Comparison of ENCODE assay signal across 10 cellular contexts in genomic region chr15:45165536-45165935, GRCh38. TPM values are rescaled to one million over a fixed set of nuclear protein-coding genes. Genes with fewer than 3 reads are reported as not detected.
DNase-seq lines count a peak whose midpoint lies in the region; ATAC-seq and TF ChIP-seq lines count a peak whose summit lies in the region.
"Had no signal": no experiment of that assay in that cellular context is flagged by ENCODE, and none has a peak within 500 bp of the region (broad histone marks: within the 10 kb centered on the region; RNA-seq: fewer than 3 reads in every experiment).

No MANE protein-coding gene starts in this region.

- CTCF ChIA-PET in activated CD8-positive, alpha-beta memory T cell treated with anti-CD3 and anti-CD28 coated beads, Interleukin-2, amount 10 ng/mL, durations not matched to agents 7 days and 5 days (lab: Charles Lee): interaction anchor here (4.5 to 12.6 kb wide), 2 partner anchors 13 to 39 kb away, joined by 60 to 258 read pairs; no protein-coding TSS in a partner anchor
- CTCF ChIA-PET in activated CD4-positive, alpha-beta memory T cell treated with anti-CD3 and anti-CD28 coated beads for 36 hours (lab: Charles Lee): interaction anchor here (1.0 to 3.2 kb wide), 5 partner anchors 13 to 112 kb away, joined by 3 to 48 read pairs (median 3); no protein-coding TSS in a partner anchor

- H3K4me1 Mint-ChIP-seq in activated CD8-positive, alpha-beta memory T cell treated with anti-CD3 and anti-CD28 coated beads, Interleukin-2, amount 10 ng/mL, durations not matched to agents 7 days and 5 days: peaks cover 14% of the 10 kb centered on the region
- peaks cover 13% of the 10 kb centered on the region for H3K4me1 Mint-ChIP-seq in activated CD4-positive, alpha-beta memory T cell treated with anti-CD3 and anti-CD28 coated beads for 36 hours (ENCODE audit: low read depth)

- H3K36me3 ChIP-seq in lower lobe of right lung (peaks cover 9% of the 10 kb centered on the region), suprapubic skin (peaks cover 3% of the 10 kb centered on the region)

- H3K27me3 Mint-ChIP-seq in activated CD8-positive, alpha-beta memory T cell treated with anti-CD3 and anti-CD28 coated beads, Interleukin-2, amount 10 ng/mL, durations not matched to agents 7 days and 5 days: no peaks in the 10 kb centered on the region
- H3K27me3 Mint-ChIP-seq in activated CD4-positive, alpha-beta memory T cell treated with anti-CD3 and anti-CD28 coated beads for 36 hours: no peaks in the 10 kb centered on the region

- TF ChIP-seq POLR2A in suprapubic skin (IDR thresholded peaks at IDR 0.05): no peak

- POLR2A ChIA-PET in activated CD4-positive, alpha-beta memory T cell treated with anti-CD3 and anti-CD28 coated beads for 36 hours (lab: Charles Lee): interaction anchor here (0.6 kb wide), 1 partner anchor 33 kb away, joined by 4 read pairs; no protein-coding TSS in a partner anchor

- no peak overlapping the region for H3K4me3 ChIP-seq in lower lobe of right lung
- no peak overlapping the region for H3K4me3 ChIP-seq in suprapubic skin

- no peaks in the 10 kb centered on the region for H3K36me3 Mint-ChIP-seq in activated CD8-positive, alpha-beta memory T cell treated with anti-CD3 and anti-CD28 coated beads, Interleukin-2, amount 10 ng/mL, durations not matched to agents 7 days and 5 days
- no peaks in the 10 kb centered on the region for H3K36me3 Mint-ChIP-seq in activated CD4-positive, alpha-beta memory T cell treated with anti-CD3 and anti-CD28 coated beads for 36 hours

- H3K27ac ChIP-seq in lower lobe of right lung (peak overlapping the region; percentile 99), suprapubic skin (peak overlapping the region; percentile 40)

- H3K27ac Mint-ChIP-seq in activated CD8-positive, alpha-beta memory T cell treated with anti-CD3 and anti-CD28 coated beads, Interleukin-2, amount 10 ng/mL, durations not matched to agents 7 days and 5 days: peak overlapping the region; percentile 80
- peak overlapping the region; percentile 78 for H3K27ac Mint-ChIP-seq in activated CD4-positive, alpha-beta memory T cell treated with anti-CD3 and anti-CD28 coated beads for 36 hours

- no peak for ATAC-seq in activated CD8-positive, alpha-beta memory T cell treated with anti-CD3 and anti-CD28 coated beads, Interleukin-2, amount 10 ng/mL, durations not matched to agents 7 days and 5 days
- ATAC-seq in lower lobe of right lung (no peak), GM19324 (IDR thresholded peaks at IDR 0.05; ENCODE audit: low FRiP score, unreplicated experiment) (no peak)

- no peak for TF ChIP-seq EP300 in suprapubic skin (IDR thresholded peaks at IDR 0.05)

- intact Hi-C loops in activated CD4-positive, alpha-beta memory T cell treated with anti-CD3 and anti-CD28 coated beads for 36 hours (cut with micrococcal nuclease): no loop called here
- intact Hi-C loops in lower lobe of right lung (cut with DNase I): no loop called here

- TF ChIP-seq CTCF in lower lobe of right lung (IDR thresholded peaks at IDR 0.05): no peak
- no peak for TF ChIP-seq CTCF in suprapubic skin (IDR thresholded peaks at IDR 0.05)

- WGBS in suprapubic skin: 70% methylated on average over 4 of the region's 5 CpGs

- H3K9me3 Mint-ChIP-seq in activated CD8-positive, alpha-beta memory T cell treated with anti-CD3 and anti-CD28 coated beads, Interleukin-2, amount 10 ng/mL, durations not matched to agents 7 days and 5 days (ENCODE audit: low read depth): no peaks in the 10 kb centered on the region
- no peaks in the 10 kb centered on the region for H3K9me3 Mint-ChIP-seq in activated CD4-positive, alpha-beta memory T cell treated with anti-CD3 and anti-CD28 coated beads for 36 hours

- no peaks in the 10 kb centered on the region for H3K27me3 ChIP-seq in lower lobe of right lung (ENCODE audit: low read depth)
- H3K27me3 ChIP-seq in suprapubic skin: no peaks in the 10 kb centered on the region

- H3K9me3 ChIP-seq in lower lobe of right lung (no peaks in the 10 kb centered on the region), suprapubic skin (no peaks in the 10 kb centered on the region)

- no peak for DNase-seq in activated CD8-positive, alpha-beta memory T cell treated with anti-CD3 and anti-CD28 coated beads, Interleukin-2, amount 10 ng/mL, durations not matched to agents 7 days and 5 days
- DNase-seq in activated CD8-positive, alpha-beta memory T cell treated with anti-CD3 and anti-CD28 coated beads, Interleukin-2, amount 50 U/mL, for 48 hours: no peak
- no peak for DNase-seq in activated CD4-positive, alpha-beta memory T cell treated with anti-CD3 and anti-CD28 coated beads for 36 hours
- DNase-seq in lower lobe of right lung (no peak), suprapubic skin (ENCODE audit: low spot score in 2 of 2) (no peak), GM03348 (ENCODE audit: low spot score) (no peak), activated gamma-delta T cell treated with Interleukin-2 at 50 U/mL for 16 hours (no peak)
- DNase-seq: HCEC 1CT, NCI-H446 had no signal

- H3K4me1 ChIP-seq in lower lobe of right lung (peaks cover 49% of the 10 kb centered on the region), suprapubic skin (peaks cover 45% of the 10 kb centered on the region)

- H3K4me3 Mint-ChIP-seq in activated CD8-positive, alpha-beta memory T cell treated with anti-CD3 and anti-CD28 coated beads, Interleukin-2, amount 10 ng/mL, durations not matched to agents 7 days and 5 days: peak overlapping the region; percentile 74
- peak overlapping the region; percentile 73 for H3K4me3 Mint-ChIP-seq in activated CD4-positive, alpha-beta memory T cell treated with anti-CD3 and anti-CD28 coated beads for 36 hours

RNA-seq across cellular contexts. Expression of gene SHF, which starts 22.2 kb away (rescaled TPM):
- 1 to 10 TPM; 2.2 to 4.5 TPM for total RNA-seq in activated CD8-positive, alpha-beta memory T cell treated with anti-CD3 and anti-CD28 coated beads, Interleukin-2, amount 10 ng/mL, durations not matched to agents 7 days and 5 days
- 10 to 100 TPM; 11.8 to 12.5 TPM for total RNA-seq in activated CD4-positive, alpha-beta memory T cell treated with anti-CD3 and anti-CD28 coated beads for 36 hours
- 6.4 TPM for total RNA-seq in lower lobe of right lung
- total RNA-seq in suprapubic skin: 10 to 100 TPM in 2 of 4 donors, 1 to 10 TPM in 2; 5.4 to 11.9 (median 8.6) TPM

RNA-seq across cellular contexts. Expression of gene DUOX1, which starts 35.7 kb away (rescaled TPM):
- total RNA-seq in activated CD8-positive, alpha-beta memory T cell treated with anti-CD3 and anti-CD28 coated beads, Interleukin-2, amount 10 ng/mL, durations not matched to agents 7 days and 5 days: under 1 TPM in 1 of 2 experiments, not detected in 1; 0.07 TPM
- total RNA-seq in activated CD4-positive, alpha-beta memory T cell treated with anti-CD3 and anti-CD28 coated beads for 36 hours: under 1 TPM; 0.51 to 0.74 TPM
- total RNA-seq in lower lobe of right lung: 317 TPM
- total RNA-seq in suprapubic skin: 100 to 1,000 TPM in 3 of 4 donors, 10 to 100 TPM in 1; 87.2 to 246 (median 165) TPM

RNA-seq across cellular contexts. Expression of gene DUOXA1, which starts 35.9 kb away (rescaled TPM):
- total RNA-seq in activated CD8-positive, alpha-beta memory T cell treated with anti-CD3 and anti-CD28 coated beads, Interleukin-2, amount 10 ng/mL, durations not matched to agents 7 days and 5 days: not detected
- total RNA-seq in activated CD4-positive, alpha-beta memory T cell treated with anti-CD3 and anti-CD28 coated beads for 36 hours: under 1 TPM; 0.19 to 0.36 TPM
- total RNA-seq in lower lobe of right lung (131 TPM), suprapubic skin (100 to 1,000 TPM in 1 of 4 donors, 10 to 100 TPM in 3; 65.6 to 178 (median 89.6) TPM)

RNA-seq across cellular contexts. Expression of gene DUOXA2, which starts 51.4 kb away (rescaled TPM):
- total RNA-seq in activated CD8-positive, alpha-beta memory T cell treated with anti-CD3 and anti-CD28 coated beads, Interleukin-2, amount 10 ng/mL, durations not matched to agents 7 days and 5 days: not detected
- total RNA-seq in activated CD4-positive, alpha-beta memory T cell treated with anti-CD3 and anti-CD28 coated beads for 36 hours: not detected
- total RNA-seq in lower lobe of right lung (not detected), suprapubic skin (not detected)

RNA-seq across cellular contexts. Expression of gene DUOX2, which starts 51.6 kb away (rescaled TPM):
- not detected for total RNA-seq in activated CD8-positive, alpha-beta memory T cell treated with anti-CD3 and anti-CD28 coated beads, Interleukin-2, amount 10 ng/mL, durations not matched to agents 7 days and 5 days
- under 1 TPM; 0.02 to 0.19 TPM for total RNA-seq in activated CD4-positive, alpha-beta memory T cell treated with anti-CD3 and anti-CD28 coated beads for 36 hours
- total RNA-seq in lower lobe of right lung (4.0 TPM), suprapubic skin (10 to 100 TPM in 2 of 4 donors, 1 to 10 TPM in 2; 2.3 to 32.6 (median 6.9) TPM)

Comparison
In these comparisons a context has a peak if more than half of its experiments do, and no peak if none do; other contexts are left out.
1. RNA of gene DUOX1, which starts 35.7 kb away (total RNA-seq): 317 TPM in lower lobe of right lung (single experiment) and 87.2 to 246 TPM in suprapubic skin; 0.51 to 0.74 TPM in activated CD4-positive, alpha-beta memory T cell treated with anti-CD3 and anti-CD28 coated beads for 36 hours and 0.07 TPM in activated CD8-positive, alpha-beta memory T cell treated with anti-CD3 and anti-CD28 coated beads, Interleukin-2, amount 10 ng/mL, durations not matched to agents 7 days and 5 days; every median in the first group is over 10 times any median in the second.
2. RNA of gene DUOXA1, which starts 35.9 kb away (total RNA-seq): 131 TPM in lower lobe of right lung (single experiment) and 65.6 to 178 TPM in suprapubic skin; 0.19 to 0.36 TPM in activated CD4-positive, alpha-beta memory T cell treated with anti-CD3 and anti-CD28 coated beads for 36 hours and not detected in activated CD8-positive, alpha-beta memory T cell treated with anti-CD3 and anti-CD28 coated beads, Interleukin-2, amount 10 ng/mL, durations not matched to agents 7 days and 5 days; every median in the first group is over 10 times any median in the second.